In genomic region chr11:45847908-45848316, GRCh38 we compare ENCODE assay signal across 8 cellular contexts. TPM values are rescaled to one million over a fixed set of nuclear protein-coding genes. Genes with fewer than 3 reads are reported as not detected.
DNase-seq lines count a peak whose midpoint lies in the region; FAIRE-seq and TF ChIP-seq lines count a peak whose summit lies in the region.

No MANE protein-coding gene starts in this region.

- H3K4me1 ChIP-seq in BLaER1 treated with 17β-estradiol and CSF1 and Interleukin-3, amounts not matched to agents 10 nM and 100 nM = peaks cover 28 to 49% (median 35%) of the 10 kb centered on the region in 10 experiments
- H3K4me1 ChIP-seq in keratinocyte (ENCODE audit: control insufficient read depth, extremely low read depth, insufficient read depth, low read length) = peaks cover 16% of the 10 kb centered on the region

- H3K9me1 ChIP-seq in keratinocyte (ENCODE audit: control insufficient read depth, extremely low read depth, insufficient read depth, low read length) = no peaks in the 10 kb centered on the region

- H3K9me3 ChIP-seq in BLaER1 treated with 17β-estradiol and CSF1 and Interleukin-3, amounts not matched to agents 10 nM and 100 nM (replicated peaks in 1 of 11) = no peaks in the 10 kb centered on the region
- no peaks in the 10 kb centered on the region for H3K9me3 ChIP-seq in keratinocyte (ENCODE audit: control insufficient read depth, low read depth, low read length)

- peak overlapping the region; percentile 70 to 94 (median 84) for H3K27ac ChIP-seq in BLaER1 treated with 17β-estradiol and CSF1 and Interleukin-3, amounts not matched to agents 10 nM and 100 nM
- peak overlapping the region; percentile 91 for H3K27ac ChIP-seq in keratinocyte (ENCODE audit: control insufficient read depth, insufficient read depth, low read length)

- peak; percentile 34 for DNase-seq in GM19238 (ENCODE audit: insufficient read length, low spot score)
- peak; percentile 39 for DNase-seq in HPDE6-E6E7 (ENCODE audit: extremely low spot score)
- peak; percentile 12 for DNase-seq in T follicular helper cell (ENCODE audit: low read depth)
- DNase-seq in bronchial epithelial cell (ENCODE audit: low read depth) = peak; percentile 62
- peak; percentile 19 for DNase-seq in keratinocyte (ENCODE audit: low read depth, low spot score)
- DNase-seq in stimulated activated CD4-positive, alpha-beta T cell treated with anti-CD3 and anti-CD28 coated beads, Interleukin-1b, Interleukin-23, amount 100 ng/mL, for 24 hours (ENCODE audit: low read depth in 4 of 4, low spot score in 1 of 4) = peak in 3 of 4 experiments; percentile 2 to 14 (median 10)
- DNase-seq in retina = no peak

- peak overlapping the region; percentile 81 to 95 (median 90) for H3K9ac ChIP-seq in BLaER1 treated with 17β-estradiol and CSF1 and Interleukin-3, amounts not matched to agents 10 nM and 100 nM
- peak overlapping the region; percentile 95 for H3K9ac ChIP-seq in keratinocyte (ENCODE audit: control insufficient read depth, extremely low read depth, insufficient read depth, low read length)

- H3K4me3 ChIP-seq in BLaER1 treated with 17β-estradiol and CSF1 and Interleukin-3, amounts not matched to agents 10 nM and 100 nM = peak overlapping the region; percentile 75 to 95 (median 88)
- H3K4me3 ChIP-seq in bronchial epithelial cell (ENCODE audit: low read depth, low read length) (peak overlapping the region; percentile 97), keratinocyte (ENCODE audit: control insufficient read depth in 2 of 3, extremely low read depth in 1 of 3, insufficient read depth in 2 of 3, low read depth in 1 of 3, low read length in 3 of 3) (peak overlapping the region; percentile 78 to 98 (median 85))

- peak overlapping the region; percentile 88 for H2AFZ ChIP-seq in keratinocyte (ENCODE audit: control insufficient read depth, low read length)

- H3K4me2 ChIP-seq in BLaER1 treated with 17β-estradiol and CSF1 and Interleukin-3, amounts not matched to agents 10 nM and 100 nM = peak overlapping the region; percentile 76 to 96 (median 86)
- peak overlapping the region; percentile 92 for H3K4me2 ChIP-seq in keratinocyte (ENCODE audit: control insufficient read depth, extremely low read depth, insufficient read depth, low read depth, low read length)

- peaks cover 28% of the 10 kb centered on the region for H3K79me2 ChIP-seq in keratinocyte (ENCODE audit: control insufficient read depth, insufficient read depth, low read length)

- H3K27me3 ChIP-seq in BLaER1 treated with 17β-estradiol and CSF1 and Interleukin-3, amounts not matched to agents 10 nM and 100 nM = no peaks in the 10 kb centered on the region
- H3K27me3 ChIP-seq in bronchial epithelial cell (ENCODE audit: control insufficient read depth, insufficient read depth, low read length) (no peaks in the 10 kb centered on the region), keratinocyte (ENCODE audit: control insufficient read depth, extremely low read depth, insufficient read depth, low read length) (no peaks in the 10 kb centered on the region)

- TF ChIP-seq CTCF in bronchial epithelial cell (IDR thresholded peaks at IDR 0.05; ENCODE audit: insufficient read depth, low read length, severe bottlenecking) (peak; percentile 22), keratinocyte (optimal IDR thresholded peaks at IDR 0.05 in 1 of 3, IDR thresholded peaks at IDR 0.05 in 1 of 3, conservative IDR thresholded peaks at IDR 0.05 in 1 of 3; ENCODE audit: extremely low read depth in 1 of 3, insufficient read depth in 2 of 3, low read length in 3 of 3) (peak; percentile 5 to 22 (median 16))

- dilution Hi-C loops in keratinocyte (cut with MboI; ENCODE audit: extremely low pct_ligation_motif_present, low sequenced_read_pairs) = no loop called here

- peaks cover 0 to 9% (median 0%) of the 10 kb centered on the region in 11 experiments; a peak in 1 of 22 replicates for H3K36me3 ChIP-seq in BLaER1 treated with 17β-estradiol and CSF1 and Interleukin-3, amounts not matched to agents 10 nM and 100 nM
- H3K36me3 ChIP-seq in bronchial epithelial cell (ENCODE audit: control insufficient read depth, insufficient read depth, low read length) = peaks cover 3% of the 10 kb centered on the region
- H3K36me3 ChIP-seq in keratinocyte (ENCODE audit: control insufficient read depth in 2 of 2, extremely low read depth in 1 of 2, insufficient read depth in 2 of 2, low read length in 2 of 2) = no peaks in the 10 kb centered on the region

- peaks cover 46 to 55% (median 52%) of the 10 kb centered on the region in 11 experiments; a peak in 21 of 22 replicates for H4K20me1 ChIP-seq in BLaER1 treated with 17β-estradiol and CSF1 and Interleukin-3, amounts not matched to agents 10 nM and 100 nM
- H4K20me1 ChIP-seq in keratinocyte (ENCODE audit: control insufficient read depth, extremely low read depth, insufficient read depth, low read length) = no peaks in the 10 kb centered on the region

- FAIRE-seq in bronchial epithelial cell (lab: Jason Lieb, UNC) = no peak
- FAIRE-seq in keratinocyte (lab: Jason Lieb, UNC) = no peak

RNA-seq across cellular contexts. Expression of gene CRY2, which starts 0.6 kb away (rescaled TPM):
- total RNA-seq in bronchial epithelial cell = 10.8 and 15.5 TPM in 2 replicates
- polyA plus RNA-seq in keratinocyte = 7.2 to 8.9 TPM (median 7.9 TPM) in 3 replicates
- 9.4 TPM for polyA plus RNA-seq in keratinocyte (2011; ENCODE audit: low read depth)
- 3.9 and 4.9 TPM in 2 replicates for polyA plus RNA-seq in keratinocyte (2011; cell fraction: cytosol; rRNA removed)
- 20.2 and 24.0 TPM in 2 replicates for polyA plus RNA-seq in keratinocyte (2011; cell fraction: nucleus; rRNA removed)
- polyA plus RNA-seq in keratinocyte (2012; ENCODE audit: low replicate concordance) = 5.7 and 8.1 TPM in 2 replicates
- polyA minus RNA-seq in keratinocyte = 16.9 to 18.6 TPM (median 17.4 TPM) in 3 replicates
- 8.4 TPM for polyA minus RNA-seq in keratinocyte (2011; cell fraction: cytosol; rRNA and poly(A)+ RNA removed)
- polyA minus RNA-seq in keratinocyte (2011; cell fraction: nucleus; rRNA and poly(A)+ RNA removed) = 9.6 and 16.1 TPM in 2 replicates

RNA-seq across cellular contexts. Expression of gene MAPK8IP1, which starts 37.5 kb away (rescaled TPM):
- total RNA-seq in bronchial epithelial cell = 0.26 and 0.90 TPM in 2 replicates
- polyA plus RNA-seq in keratinocyte = 0.51 to 0.95 TPM (median 0.83 TPM) in 3 replicates
- 0.24 TPM for polyA plus RNA-seq in keratinocyte (2011; ENCODE audit: low read depth)
- 0.66 and 1.4 TPM in 2 replicates for polyA plus RNA-seq in keratinocyte (2011; cell fraction: cytosol; rRNA removed)
- polyA plus RNA-seq in keratinocyte (2011; cell fraction: nucleus; rRNA removed) = 0.62 and 0.89 TPM in 2 replicates
- 0.44 and 0.94 TPM in 2 replicates for polyA plus RNA-seq in keratinocyte (2012; ENCODE audit: low replicate concordance)
- 0.67 to 0.92 TPM (median 0.69 TPM) in 3 replicates for polyA minus RNA-seq in keratinocyte
- polyA minus RNA-seq in keratinocyte (2011; cell fraction: cytosol; rRNA and poly(A)+ RNA removed) = 4.2 TPM
- 0.53 and 1.1 TPM in 2 replicates for polyA minus RNA-seq in keratinocyte (2011; cell fraction: nucleus; rRNA and poly(A)+ RNA removed)

RNA-seq across cellular contexts. Expression of gene SLC35C1, which starts 43.0 kb away (rescaled TPM):
- 7.6 and 9.5 TPM in 2 replicates for total RNA-seq in bronchial epithelial cell
- 4.9 to 8.4 TPM (median 6.2 TPM) in 3 replicates for polyA plus RNA-seq in keratinocyte
- 2.2 TPM for polyA plus RNA-seq in keratinocyte (2011; ENCODE audit: low read depth)
- 6.2 and 12.6 TPM in 2 replicates for polyA plus RNA-seq in keratinocyte (2011; cell fraction: cytosol; rRNA removed)
- polyA plus RNA-seq in keratinocyte (2011; cell fraction: nucleus; rRNA removed) = 11.4 and 15.7 TPM in 2 replicates
- polyA plus RNA-seq in keratinocyte (2012; ENCODE audit: low replicate concordance) = 7.6 and 18.7 TPM in 2 replicates
- polyA minus RNA-seq in keratinocyte = 5.3 to 23.3 TPM (median 9.3 TPM) in 3 replicates
- 26.9 TPM for polyA minus RNA-seq in keratinocyte (2011; cell fraction: cytosol; rRNA and poly(A)+ RNA removed)
- polyA minus RNA-seq in keratinocyte (2011; cell fraction: nucleus; rRNA and poly(A)+ RNA removed) = 17.1 and 20.6 TPM in 2 replicates

RNA-seq across cellular contexts. Expression of gene FREY1, which starts 59.2 kb away (rescaled TPM):
- 0.51 and 1.3 TPM in 2 replicates for total RNA-seq in bronchial epithelial cell
- polyA plus RNA-seq in keratinocyte = 0.25 to 0.32 TPM in 2 of 3 replicates, not detected in the other
- polyA plus RNA-seq in keratinocyte (2011; ENCODE audit: low read depth) = not detected
- polyA plus RNA-seq in keratinocyte (2011; cell fraction: cytosol; rRNA removed) = 0.22 TPM in 1 of 2 replicates, not detected in the other
- 1.4 and 1.9 TPM in 2 replicates for polyA plus RNA-seq in keratinocyte (2011; cell fraction: nucleus; rRNA removed)
- polyA plus RNA-seq in keratinocyte (2012; ENCODE audit: low replicate concordance) = not detected in 2 replicates
- 1.0 to 3.9 TPM (median 1.6 TPM) in 3 replicates for polyA minus RNA-seq in keratinocyte
- polyA minus RNA-seq in keratinocyte (2011; cell fraction: cytosol; rRNA and poly(A)+ RNA removed) = not detected
- 4.8 and 5.0 TPM in 2 replicates for polyA minus RNA-seq in keratinocyte (2011; cell fraction: nucleus; rRNA and poly(A)+ RNA removed)
